In genomic region chr2:239669181-239669898, GRCh38 we compare ENCODE assay signal across 10 cellular contexts.
"Had no signal": no experiment of that assay in that cellular context is flagged by ENCODE, and none has a peak within 500 bp of the region (broad histone marks: within the 10 kb centered on the region; RNA-seq: fewer than 3 reads in every experiment).

No MANE protein-coding gene starts in this region.

- H3K4me1 ChIP-seq: adrenal gland had no signal

- H3K27ac ChIP-seq: adrenal gland, esophagus squamous epithelium, thoracic aorta had no signal

- H3K36me3 Mint-ChIP-seq: activated naive CD4-positive, alpha-beta T cell treated with anti-CD3 and anti-CD28 coated beads, Interleukin-2, amount 10 ng/mL, durations not matched to agents 7 days and 5 days had no signal

- H3K4me3 ChIP-seq: adrenal gland, esophagus squamous epithelium, stomach, thoracic aorta had no signal

- DNase-seq: activated CD4-positive, alpha-beta T cell treated with anti-CD3 and anti-CD28 coated beads, Interleukin-2, amount 50 U/mL, for 1 hour; activated CD4-positive, CD25-positive, alpha-beta regulatory T cell; activated naive CD4-positive, alpha-beta T cell treated with anti-CD3 and anti-CD28 coated beads, Interleukin-2, amount 10 ng/mL, durations not matched to agents 7 days and 5 days; esophagus squamous epithelium; hippocampal formation; kidney; stimulated activated CD4-positive, alpha-beta T cell treated with anti-CD3 and anti-CD28 coated beads, Interleukin-1b, Interleukin-23, amount 100 ng/mL, for 48 hours; stomach had no signal

- H3K27me3 ChIP-seq: adrenal gland had no signal

- H3K36me3 ChIP-seq: adrenal gland, esophagus squamous epithelium, stomach, thoracic aorta had no signal

- H3K27ac Mint-ChIP-seq: activated naive CD4-positive, alpha-beta T cell treated with anti-CD3 and anti-CD28 coated beads, Interleukin-2, amount 10 ng/mL, durations not matched to agents 7 days and 5 days had no signal

- H3K4me1 Mint-ChIP-seq: activated naive CD4-positive, alpha-beta T cell treated with anti-CD3 and anti-CD28 coated beads, Interleukin-2, amount 10 ng/mL, durations not matched to agents 7 days and 5 days had no signal

- H3K9me3 ChIP-seq: adrenal gland, esophagus squamous epithelium, stomach, thoracic aorta had no signal

- H3K9me3 Mint-ChIP-seq: activated naive CD4-positive, alpha-beta T cell treated with anti-CD3 and anti-CD28 coated beads, Interleukin-2, amount 10 ng/mL, durations not matched to agents 7 days and 5 days had no signal

- H3K4me3 Mint-ChIP-seq: activated naive CD4-positive, alpha-beta T cell treated with anti-CD3 and anti-CD28 coated beads, Interleukin-2, amount 10 ng/mL, durations not matched to agents 7 days and 5 days had no signal
